In the genomic region with DNA sequence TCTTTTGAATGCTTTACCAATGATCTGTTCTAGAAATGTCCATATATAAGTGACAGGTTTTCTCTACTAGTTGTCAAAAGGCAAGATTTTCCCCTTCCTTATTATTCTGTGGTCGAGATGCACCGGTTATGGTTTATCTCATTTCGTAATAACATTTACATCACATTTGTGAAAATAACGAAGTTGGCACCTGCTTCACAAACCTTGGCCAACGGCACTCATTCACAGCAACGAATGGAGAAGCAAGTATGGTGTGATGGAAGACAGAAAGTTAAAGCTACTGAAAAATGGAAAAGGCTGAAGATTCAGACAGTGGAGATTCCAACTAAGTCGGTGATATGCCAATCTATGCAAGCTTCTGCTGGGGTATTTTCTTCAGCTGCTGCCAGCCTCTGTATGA, we compare ENCODE assay signal across 24 cellular contexts.
"Had no signal": no experiment of that assay in that cellular context is flagged by ENCODE, and none has a peak within 500 bp of the region (broad histone marks: within the 10 kb centered on the region; RNA-seq: fewer than 3 reads in every experiment).

No MANE protein-coding gene starts in this region.

- H3K4me2 ChIP-seq: smooth muscle cell had no signal

- ATAC-seq: natural killer cell; right lobe of liver; stimulated activated memory B cell treated with anti-CD40 and anti-IgM and Interleukin-4, amounts not matched to agents 10 μg/mL and 1 μg/mL and 100 μg/mL, for 72 hours; stimulated activated naive CD8-positive, alpha-beta T cell treated with anti-CD3 and anti-CD28 coated beads, Interleukin-15, amount 100 ng/mL, for 72 hours had no signal

- H3K4me1 Mint-ChIP-seq: naive B cell; natural killer cell; stimulated activated memory B cell treated with anti-CD40 and anti-IgM and Interleukin-4, amounts not matched to agents 10 μg/mL and 1 μg/mL and 100 μg/mL, for 72 hours; stimulated activated naive CD8-positive, alpha-beta T cell treated with anti-CD3 and anti-CD28 coated beads, Interleukin-15, amount 100 ng/mL, for 72 hours had no signal

- H3K9me3 Mint-ChIP-seq: mesothelial cell of epicardium, nephron progenitor cell, type B pancreatic cell had no signal

- H3K4me1 ChIP-seq: right atrium auricular region, right lobe of liver, tibial nerve, uterus had no signal

- H3K36me3 ChIP-seq: left ventricle myocardium inferior, ovary, right atrium auricular region, right lobe of liver, tibial nerve, uterus had no signal

- H3K27me3 Mint-ChIP-seq: progenitor cell of endocrine pancreas; stimulated activated memory B cell treated with anti-CD40 and anti-IgM and Interleukin-4, amounts not matched to agents 10 μg/mL and 1 μg/mL and 100 μg/mL, for 72 hours; stimulated activated naive CD8-positive, alpha-beta T cell treated with anti-CD3 and anti-CD28 coated beads, Interleukin-15, amount 100 ng/mL, for 72 hours had no signal

- H3K9me3 ChIP-seq: left ventricle myocardium inferior, ovary, right atrium auricular region, right lobe of liver, tibial nerve, uterus had no signal

- DNase-seq: islet precursor cell; left ventricle myocardium inferior; mesendoderm; naive B cell; natural killer cell; ovary; right lobe of liver; stimulated activated CD4-positive, alpha-beta T cell treated with anti-CD3 and anti-CD28 coated beads, Interleukin-1b, Interleukin-23, amount 100 ng/mL, for 48 hours; stimulated activated CD4-positive, alpha-beta T cell treated with anti-CD3 and anti-CD28 coated beads, Interleukin-2, amount 100 ng/mL, for 48 hours; stimulated activated CD4-positive, alpha-beta T cell treated with anti-CD3 and anti-CD28 coated beads, Interleukin-4, amount 100 ng/mL, for 4 hours; stimulated activated CD8-positive, alpha-beta memory T cell treated with anti-CD3 and anti-CD28 coated beads, Interleukin-4, amount 100 ng/mL, for 48 hours; stimulated activated naive CD4-positive, alpha-beta T cell treated with Interleukin-2 at 50 U/mL for 16 hours; stimulated activated naive CD8-positive, alpha-beta T cell treated with anti-CD3 and anti-CD28 coated beads, Interleukin-15, amount 100 ng/mL, for 72 hours; substantia nigra; uterus had no signal

- H3K4me3 Mint-ChIP-seq: mesothelial cell of epicardium; naive B cell; natural killer cell; nephron progenitor cell; stimulated activated memory B cell treated with anti-CD40 and anti-IgM and Interleukin-4, amounts not matched to agents 10 μg/mL and 1 μg/mL and 100 μg/mL, for 72 hours; stimulated activated naive CD8-positive, alpha-beta T cell treated with anti-CD3 and anti-CD28 coated beads, Interleukin-15, amount 100 ng/mL, for 72 hours; type B pancreatic cell had no signal

- H3K27ac ChIP-seq: left ventricle myocardium inferior, ovary, right lobe of liver, tibial nerve, uterus had no signal

- H3K27ac Mint-ChIP-seq: mesothelial cell of epicardium; natural killer cell; nephron progenitor cell; stimulated activated memory B cell treated with anti-CD40 and anti-IgM and Interleukin-4, amounts not matched to agents 10 μg/mL and 1 μg/mL and 100 μg/mL, for 72 hours; stimulated activated naive CD8-positive, alpha-beta T cell treated with anti-CD3 and anti-CD28 coated beads, Interleukin-15, amount 100 ng/mL, for 72 hours; type B pancreatic cell had no signal

- H3K36me3 Mint-ChIP-seq: mesothelial cell of epicardium; naive B cell; stimulated activated memory B cell treated with anti-CD40 and anti-IgM and Interleukin-4, amounts not matched to agents 10 μg/mL and 1 μg/mL and 100 μg/mL, for 72 hours; type B pancreatic cell had no signal

- H3K27me3 ChIP-seq: ovary, right atrium auricular region, right lobe of liver, tibial nerve, uterus had no signal

- H3K4me3 ChIP-seq: left ventricle myocardium inferior, lung, ovary, right atrium auricular region, right lobe of liver, smooth muscle cell, tibial nerve, uterus had no signal
